In genomic region chr10:93015722-93016121, GRCh38 we compare ENCODE assay signal across 11 cellular contexts. TPM values are rescaled to one million over a fixed set of nuclear protein-coding genes. Genes with fewer than 3 reads are reported as not detected.
"Had no signal": no experiment of that assay in that cellular context is flagged by ENCODE, and none has a peak within 500 bp of the region (broad histone marks: within the 10 kb centered on the region; RNA-seq: fewer than 3 reads in every experiment).

No MANE protein-coding gene starts in this region.

- H3K4me3 ChIP-seq: GM23248, HAP-1 had no signal

- FAIRE-seq: HTR-8/SVneo had no signal

- H3K9me3 ChIP-seq: HAP-1 had no signal

- H3K9me3 Mint-ChIP-seq: HFFc6, IgD-negative memory B cell had no signal

- H3K4me1 Mint-ChIP-seq: IgD-negative memory B cell had no signal

- H3K27ac Mint-ChIP-seq: HFFc6 had no signal

- H3K27ac ChIP-seq: GM23248, KMS-11 had no signal

- H3K36me3 ChIP-seq: HAP-1 had no signal

- ATAC-seq: HCT116 had no signal

- H3K4me3 Mint-ChIP-seq: HFFc6, IgD-negative memory B cell had no signal

- H3K36me3 Mint-ChIP-seq: IgD-negative memory B cell had no signal

- DNase-seq: GM23248, GOT3, H7, HFFc6, KBM-7 had no signal

- H3K27me3 Mint-ChIP-seq: IgD-negative memory B cell had no signal

RNA-seq across cellular contexts. Expression of gene CYP26C1, which starts 44.9 kb away (rescaled TPM):
- total RNA-seq: GM23248, H4 had no signal

RNA-seq across cellular contexts. Expression of gene CYP26A1, which starts 58.0 kb away (rescaled TPM):
- total RNA-seq: GM23248, H4, HFFc6 had no signal
